ENCODE assay signal across 8 cellular contexts in the genomic region with DNA sequence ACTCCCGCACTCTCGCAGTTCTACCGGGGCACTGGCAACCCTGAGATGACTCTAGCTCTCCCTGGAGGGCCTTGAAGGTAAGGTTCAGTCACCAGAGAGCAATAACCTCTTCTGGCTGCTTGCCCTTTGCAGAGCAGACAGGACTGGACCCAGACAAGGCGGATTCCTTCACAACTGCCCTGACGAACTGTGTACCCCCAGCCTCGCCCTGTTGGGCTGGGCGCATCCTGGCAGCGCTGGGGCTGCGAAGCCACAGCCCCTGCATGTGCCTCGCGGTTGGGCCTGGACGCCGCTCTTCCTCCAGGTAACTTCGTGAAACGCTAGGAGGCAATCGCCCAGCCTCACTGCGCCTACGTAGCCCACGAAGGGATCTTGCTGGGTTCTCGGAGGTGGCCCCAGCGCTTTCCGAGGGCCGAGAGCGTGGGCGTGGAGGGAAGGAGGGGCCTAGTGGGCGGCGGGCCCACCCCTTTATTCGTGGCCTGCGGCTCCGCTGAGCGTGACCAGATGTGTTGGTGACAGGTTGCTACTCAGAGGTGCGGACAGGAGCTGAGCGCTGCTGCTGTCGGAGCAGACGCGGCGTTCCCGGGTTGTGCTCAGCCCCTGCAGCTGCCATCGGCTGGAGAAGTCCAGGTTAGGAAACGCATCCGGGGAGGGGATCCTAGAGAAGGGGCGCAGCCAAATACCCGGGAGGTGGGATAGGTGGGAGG. TPM values are rescaled to one million over a fixed set of nuclear protein-coding genes. Genes with fewer than 3 reads are reported as not detected.
DNase-seq lines count a peak whose midpoint lies in the region; ATAC-seq and TF ChIP-seq lines count a peak whose summit lies in the region.

No MANE protein-coding gene starts in this region.

- H3K4me3 Mint-ChIP-seq in nephron progenitor cell, result peak overlapping the region; percentile 66

- H3K4me1 Mint-ChIP-seq in nephron progenitor cell, result peaks cover 8% of the 10 kb centered on the region

- peaks cover 63% of the 10 kb centered on the region for H3K27me3 Mint-ChIP-seq in nephron progenitor cell (ENCODE audit: low read depth, poor library complexity)

- no peak overlapping the region for H3K27ac Mint-ChIP-seq in nephron progenitor cell

- TF ChIP-seq CTCF in nephron progenitor cell (IDR thresholded peaks at IDR 0.05), result no peak

- peaks cover 45% of the 10 kb centered on the region for H3K9me3 Mint-ChIP-seq in nephron progenitor cell

- no peak for ATAC-seq in HG03139 (IDR thresholded peaks at IDR 0.05; ENCODE audit: unreplicated experiment)

- H3K36me3 Mint-ChIP-seq in nephron progenitor cell (ENCODE audit: low read depth), result no peaks in the 10 kb centered on the region

- DNase-seq in DMS53 (lab: John Stamatoyannopoulos, UW), result peak; percentile 66
- peak; percentile 2 for DNase-seq in SW480 (ENCODE audit: low spot score)
- peak; percentile 53 for DNase-seq in ecto neural progenitor cell (ENCODE audit: low spot score)
- DNase-seq in nephron progenitor cell, result peak; percentile 25
- DNase-seq in mucosa of gallbladder (ENCODE audit: low spot score), result no peak
- DNase-seq in SKM-1 (lab: John Stamatoyannopoulos, UW; ENCODE audit: unreplicated experiment), result no peak
- no peak for DNase-seq in NCI-H1092 treated with DMSO at 0.1 percent for 48 hours (lab: John Stamatoyannopoulos, UW)

RNA-seq across cellular contexts. Expression of gene MAMLD1, which starts 1.9 kb away (rescaled TPM):
- total RNA-seq in mucosa of gallbladder, result 1.9 TPM

Comparison
In these comparisons a context has a peak if more than half of its experiments do, and no peak if none do; other contexts are left out.
1. DNase-seq: peak in DMS53 (single experiment), SW480 (single experiment), ecto neural progenitor cell (single experiment) and nephron progenitor cell (single experiment); none in mucosa of gallbladder (single experiment), SKM-1 (single experiment) and NCI-H1092 treated with DMSO at 0.1 percent for 48 hours (single experiment).